In the genomic region with DNA sequence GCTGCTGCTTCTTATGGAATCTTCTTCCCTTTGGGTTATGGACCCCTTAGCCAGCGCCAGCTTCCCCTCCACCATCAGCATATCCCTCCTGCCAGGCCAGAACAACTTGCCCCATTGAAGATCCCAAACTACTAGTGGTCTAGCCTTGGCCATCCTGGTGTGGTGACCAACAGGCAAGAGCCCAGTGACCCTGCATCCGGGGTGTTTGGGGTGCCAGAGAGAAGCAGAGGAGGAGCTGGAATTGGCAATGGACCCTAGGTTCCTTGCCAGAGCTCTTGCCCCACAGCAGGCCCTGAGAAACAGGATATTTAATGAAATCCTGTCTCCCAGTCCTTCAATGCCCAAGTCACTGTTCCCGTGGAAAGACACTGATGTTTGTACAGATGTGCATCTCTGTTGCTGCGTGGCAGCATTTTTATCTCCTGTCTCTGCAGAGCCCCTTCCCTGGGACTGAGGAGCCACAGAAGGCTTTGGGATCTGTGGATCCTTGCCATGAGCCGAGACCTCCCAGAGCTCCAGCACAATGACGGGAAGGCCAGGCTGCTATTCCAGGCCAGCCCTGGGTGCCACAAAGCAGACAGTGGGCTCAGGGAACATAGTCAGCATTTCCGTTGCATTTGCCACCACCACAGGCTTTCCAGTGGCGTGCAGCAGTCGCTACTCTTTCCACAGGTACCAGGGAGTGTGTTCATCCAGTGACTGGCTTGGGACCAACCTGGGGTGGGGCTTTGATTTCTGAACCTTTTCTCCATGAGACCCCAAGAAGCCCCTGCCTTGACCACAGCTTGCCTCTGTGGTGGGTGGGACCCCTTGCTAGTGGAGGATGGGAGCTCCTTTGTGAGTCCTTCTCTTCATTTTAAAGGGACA, we compare ENCODE assay signal across 1 cellular context.
TF ChIP-seq lines count a peak whose summit lies in the region.

No MANE protein-coding gene starts in this region.

TF ChIP-seq in K562, 482 proteins besides CTCF, POLR2A, EP300 and RAD21 (continued from another document):
- no peak for TF ChIP-seq SPI1 (IDR thresholded peaks at IDR 0.05; ENCODE audit: borderline replicate concordance, low read depth, low read length)
